30 cellular contexts compared by ENCODE assay signal in the genomic region with DNA sequence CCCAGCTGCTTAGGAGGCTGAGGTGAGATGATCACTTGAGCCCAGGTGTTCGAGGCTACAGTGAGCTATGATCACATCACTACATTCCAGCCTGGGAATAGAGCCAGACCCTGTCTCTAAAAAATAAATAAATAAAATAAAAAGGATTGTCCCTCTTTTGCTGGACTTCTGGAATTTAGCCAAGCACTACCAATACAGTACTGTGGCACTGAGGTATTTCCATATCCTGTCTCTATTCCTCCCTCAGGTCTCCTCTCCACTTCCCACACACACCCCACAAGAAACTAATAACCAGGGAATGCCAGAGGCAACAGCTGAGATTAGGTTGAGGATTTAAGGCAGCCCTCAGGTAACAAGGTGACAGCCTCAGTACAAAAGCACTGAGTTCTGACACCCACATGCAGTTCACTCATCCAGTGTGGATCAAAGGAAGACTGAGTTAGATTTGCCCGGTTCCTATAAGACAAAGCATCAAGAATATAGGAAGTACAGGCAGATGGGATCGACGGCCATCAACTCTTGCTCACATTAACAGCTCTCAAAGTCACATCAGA. TPM values are rescaled to one million over a fixed set of nuclear protein-coding genes. Genes with fewer than 3 reads are reported as not detected.
A peak's percentile ranks its signal among the peaks of the same experiment; 100 is the strongest.
DNase-seq lines count a peak whose midpoint lies in the region; ATAC-seq and TF ChIP-seq lines count a peak whose summit lies in the region.
"Had no signal": no experiment of that assay in that cellular context is flagged by ENCODE, and none has a peak within 500 bp of the region (broad histone marks: within the 10 kb centered on the region; RNA-seq: fewer than 3 reads in every experiment).

No MANE protein-coding gene starts in this region.

- H3K79me1 ChIP-seq in neuronal stem cell (ENCODE audit: low read depth, low read length) = no peaks in the 10 kb centered on the region

- H3K4ac ChIP-seq in neuronal stem cell (ENCODE audit: low read length) = no peak overlapping the region

- POLR2A ChIA-PET in CD4-positive, alpha-beta T cell (lab: Charles Lee) = interaction anchor here (0.6 kb wide), 1 partner anchor 278 kb away, joined by 4 read pairs; no protein-coding TSS in a partner anchor

- intact Hi-C loops in CD4-positive, alpha-beta T cell (cut with DNase I, micrococcal nuclease) = no loop called here

- no peak overlapping the region for H4K8ac ChIP-seq in neuronal stem cell (ENCODE audit: low read depth, low read length)

- H3K27ac Mint-ChIP-seq in CD4-positive, alpha-beta T cell = no peak overlapping the region
- H3K27ac Mint-ChIP-seq in endodermal cell = no peak overlapping the region
- no peak overlapping the region for H3K27ac Mint-ChIP-seq in stimulated activated naive B cell treated with anti-CD40 and anti-IgM and Interleukin-4, amounts not matched to agents 10 μg/mL and 1 μg/mL and 100 μg/mL, for 72 hours
- H3K27ac Mint-ChIP-seq: B cell, progenitor cell of endocrine pancreas had no signal

- no peak for ATAC-seq in CD4-positive, alpha-beta T cell (ENCODE audit: poor library complexity)
- ATAC-seq in stimulated activated naive B cell treated with anti-CD40 and anti-IgM and Interleukin-4, amounts not matched to agents 10 μg/mL and 1 μg/mL and 100 μg/mL, for 72 hours (replicated peaks) = no peak
- ATAC-seq: activated CD4-positive, CD25-positive, alpha-beta regulatory T cell treated with anti-CD3 and anti-CD28 coated beads, Interleukin-2, amount 50 U/mL, for 24 hours; body of pancreas; esophagus mucosa; sciatic nerve had no signal

- H3K9ac ChIP-seq in endodermal cell (ENCODE audit: extremely low read depth, low read length, poor library complexity, severe bottlenecking) (no peak overlapping the region), neuronal stem cell (ENCODE audit: low read depth, low read length, poor library complexity) (no peak overlapping the region)
- H3K9ac ChIP-seq: SK-N-SH had no signal

- H3K4me3 Mint-ChIP-seq in CD4-positive, alpha-beta T cell = peak overlapping the region; percentile 65
- no peak overlapping the region for H3K4me3 Mint-ChIP-seq in endodermal cell
- H3K4me3 Mint-ChIP-seq in stimulated activated naive B cell treated with anti-CD40 and anti-IgM and Interleukin-4, amounts not matched to agents 10 μg/mL and 1 μg/mL and 100 μg/mL, for 72 hours = no peak overlapping the region
- H3K4me3 Mint-ChIP-seq: B cell; central memory CD8-positive, alpha-beta T cell had no signal

- no peaks in the 10 kb centered on the region for H3K4me1 ChIP-seq in endodermal cell (ENCODE audit: control insufficient read depth, insufficient read depth, low read length)
- peaks cover 0 to 2% of the 10 kb centered on the region in 2 donors for H3K4me1 ChIP-seq in neuronal stem cell (ENCODE audit: control insufficient read depth in 2 of 2, insufficient read depth in 1 of 2, low read depth in 1 of 2, low read length in 2 of 2)

- DNase-seq in CD4-positive, alpha-beta T cell = no peak
- peak; percentile 26 for DNase-seq in ELF-1 (ENCODE audit: low read depth, low spot score)
- DNase-seq in NCI-H2029 treated with DMSO at 0.1 percent for 48 hours (lab: John Stamatoyannopoulos, UW) = peak; percentile 63
- peak; percentile 49 for DNase-seq in endodermal cell
- DNase-seq in HuH-7 (ENCODE audit: low spot score) = no peak
- no peak for DNase-seq in NCI-H128 (lab: John Stamatoyannopoulos, UW; ENCODE audit: unreplicated experiment)
- DNase-seq in neuronal stem cell (ENCODE audit: low spot score) = no peak
- no peak for DNase-seq in stimulated activated naive B cell treated with anti-CD40 and anti-IgM and Interleukin-4, amounts not matched to agents 10 μg/mL and 1 μg/mL and 100 μg/mL, for 72 hours
- DNase-seq: activated CD4-positive, alpha-beta T cell treated with anti-CD3 and anti-CD28 coated beads, Interleukin-2, amount 50 U/mL, for 4 hours; activated naive CD4-positive, alpha-beta T cell treated with anti-CD3 and anti-CD28 coated beads, Interleukin-2, amount 50 U/mL, for 16 hours; body of pancreas; CD8-positive, alpha-beta memory T cell; foreskin fibroblast; GDM1; left ventricle myocardium inferior; naive B cell; NCI-H1417; NCI-H2171; NCI-H524 treated with DMSO at 0.1 percent for 48 hours; SK-N-SH; stimulated activated CD4-positive, alpha-beta T cell treated with anti-CD3 and anti-CD28 coated beads, Interleukin-2, amount 100 ng/mL, for 48 hours; tibial artery had no signal

- H3K9me3 ChIP-seq in CD4-positive, alpha-beta T cell (ENCODE audit: control insufficient read depth, low read length) = no peaks in the 10 kb centered on the region
- H3K9me3 ChIP-seq in endodermal cell (ENCODE audit: control insufficient read depth, low read length) (no peaks in the 10 kb centered on the region), neuronal stem cell (replicated peaks in 1 of 2; ENCODE audit: control insufficient read depth in 2 of 2, insufficient read depth in 1 of 2, low read depth in 1 of 2, low read length in 2 of 2) (no peaks in the 10 kb centered on the region)
- H3K9me3 ChIP-seq: body of pancreas, left ventricle myocardium inferior, SK-N-SH, tibial artery had no signal

- 83 to 100% methylated on average over 3 to 4 of the region's 4 CpGs for WGBS in endodermal cell (ENCODE audit: insufficient coverage in 1 of 2, insufficient read length in 1 of 2), 2 experiments
- WGBS in neuronal stem cell (ENCODE audit: extremely low coverage in 2 of 2, insufficient read length in 2 of 2, insufficient replicate concordance in 1 of 2), 2 donors = no CpG with 5 or more reads among the region's 4 CpGs

- no peak overlapping the region for H2AFZ ChIP-seq in neuronal stem cell (ENCODE audit: low read length)
- H2AFZ ChIP-seq: PC-9 had no signal

- H2BK12ac ChIP-seq in neuronal stem cell (ENCODE audit: low read length) = no peak overlapping the region

- H3K27me3 ChIP-seq in CD4-positive, alpha-beta T cell (ENCODE audit: control insufficient read depth, insufficient read depth, low read length) = no peaks in the 10 kb centered on the region
- H3K27me3 ChIP-seq in endodermal cell (ENCODE audit: control insufficient read depth, insufficient read depth, low read length, poor library complexity, severe bottlenecking) (no peaks in the 10 kb centered on the region), neuronal stem cell (ENCODE audit: control insufficient read depth in 3 of 3, insufficient read depth in 3 of 3, low read depth in 1 of 3, low read length in 3 of 3) (no peaks in the 10 kb centered on the region)
- H3K27me3 ChIP-seq: body of pancreas, tibial artery had no signal

- peaks cover 13% of the 10 kb centered on the region for H3K36me3 Mint-ChIP-seq in CD4-positive, alpha-beta T cell (ENCODE audit: low read depth)
- H3K36me3 Mint-ChIP-seq in endodermal cell (ENCODE audit: low read depth) = no peaks in the 10 kb centered on the region
- H3K36me3 Mint-ChIP-seq in stimulated activated naive B cell treated with anti-CD40 and anti-IgM and Interleukin-4, amounts not matched to agents 10 μg/mL and 1 μg/mL and 100 μg/mL, for 72 hours = peaks cover 2 to 3% of the 10 kb centered on the region in 2 donors
- H3K36me3 Mint-ChIP-seq: naive B cell had no signal

- no peak overlapping the region for H3K23ac ChIP-seq in neuronal stem cell (ENCODE audit: low read depth, low read length, poor library complexity)

- H3K18ac ChIP-seq in neuronal stem cell (ENCODE audit: low read length) = no peak overlapping the region

- no peak overlapping the region for H2AK5ac ChIP-seq in neuronal stem cell (ENCODE audit: low read depth, low read length)

- no peak overlapping the region for H4K91ac ChIP-seq in neuronal stem cell (ENCODE audit: low read depth, low read length, poor library complexity)

- H3K36me3 ChIP-seq in endodermal cell (ENCODE audit: control insufficient read depth, insufficient read depth, low read length) (no peaks in the 10 kb centered on the region), neuronal stem cell (replicated peaks in 1 of 2; ENCODE audit: control insufficient read depth in 2 of 2, insufficient read depth in 2 of 2, low read length in 2 of 2) (no peaks in the 10 kb centered on the region)
- H3K36me3 ChIP-seq: left ventricle myocardium inferior, tibial artery had no signal

- H3K9me3 Mint-ChIP-seq in CD4-positive, alpha-beta T cell = no peaks in the 10 kb centered on the region
- no peaks in the 10 kb centered on the region for H3K9me3 Mint-ChIP-seq in endodermal cell
- H3K9me3 Mint-ChIP-seq in stimulated activated naive B cell treated with anti-CD40 and anti-IgM and Interleukin-4, amounts not matched to agents 10 μg/mL and 1 μg/mL and 100 μg/mL, for 72 hours = no peaks in the 10 kb centered on the region
- H3K9me3 Mint-ChIP-seq: CD8-positive, alpha-beta memory T cell; central memory CD8-positive, alpha-beta T cell; IgD-negative memory B cell; naive B cell had no signal

- H3K27ac ChIP-seq in CD4-positive, alpha-beta T cell (ENCODE audit: low read depth, low read length) = no peak overlapping the region
- H3K27ac ChIP-seq in endodermal cell (ENCODE audit: low read depth, low read length) (no peak overlapping the region), neuronal stem cell (replicated peaks; ENCODE audit: low read length) (no peak overlapping the region)
- H3K27ac ChIP-seq: left ventricle myocardium inferior, PC-9, tibial artery had no signal

- no peak overlapping the region for H3K4me3 ChIP-seq in endodermal cell (ENCODE audit: low read length)
- H3K4me3 ChIP-seq in neuronal stem cell (ENCODE audit: low read length in 2 of 2) = peak overlapping the region in 1 of 2 donors; percentile 32
- H3K4me3 ChIP-seq: body of pancreas, left ventricle myocardium inferior, PC-9, tibial artery had no signal

- H3K14ac ChIP-seq in neuronal stem cell (ENCODE audit: low read length) = no peak overlapping the region

- peaks cover 11% of the 10 kb centered on the region for H3K4me1 Mint-ChIP-seq in CD4-positive, alpha-beta T cell (ENCODE audit: low read depth)
- peaks cover 14% of the 10 kb centered on the region for H3K4me1 Mint-ChIP-seq in endodermal cell
- H3K4me1 Mint-ChIP-seq in stimulated activated naive B cell treated with anti-CD40 and anti-IgM and Interleukin-4, amounts not matched to agents 10 μg/mL and 1 μg/mL and 100 μg/mL, for 72 hours = peaks cover 7 to 19% of the 10 kb centered on the region in 2 donors

- no peak overlapping the region for H2BK15ac ChIP-seq in neuronal stem cell (ENCODE audit: low read length)

- TF ChIP-seq CTCF in CD4-positive, alpha-beta T cell (IDR thresholded peaks at IDR 0.05) = no peak
- no peak for TF ChIP-seq CTCF in endodermal cell (conservative IDR thresholded peaks at IDR 0.05)

- no peak overlapping the region for H2BK120ac ChIP-seq in neuronal stem cell (ENCODE audit: low read depth, low read length)

- H2BK5ac ChIP-seq in neuronal stem cell (ENCODE audit: low read length) = no peak overlapping the region

- no peaks in the 10 kb centered on the region for H3K27me3 Mint-ChIP-seq in CD4-positive, alpha-beta T cell
- H3K27me3 Mint-ChIP-seq in endodermal cell (ENCODE audit: insufficient read depth) = no peaks in the 10 kb centered on the region
- no peaks in the 10 kb centered on the region for H3K27me3 Mint-ChIP-seq in stimulated activated naive B cell treated with anti-CD40 and anti-IgM and Interleukin-4, amounts not matched to agents 10 μg/mL and 1 μg/mL and 100 μg/mL, for 72 hours
- H3K27me3 Mint-ChIP-seq: B cell; CD8-positive, alpha-beta memory T cell; central memory CD8-positive, alpha-beta T cell; IgD-negative memory B cell; naive B cell; progenitor cell of endocrine pancreas had no signal

- CTCF ChIA-PET in CD4-positive, alpha-beta T cell (lab: Charles Lee) = no interaction called here

- no peak overlapping the region for H3K4me2 ChIP-seq in neuronal stem cell (ENCODE audit: insufficient read depth, low read length, poor library complexity, severe bottlenecking)
- H3K4me2 ChIP-seq: PC-9, SK-N-SH had no signal

RNA-seq across cellular contexts. Expression of gene PPP2R1B, which starts 4.5 kb away (rescaled TPM):
- total RNA-seq in CD4-positive, alpha-beta T cell = 10 to 100 TPM; 34.5 to 39.2 TPM
- 10 to 100 TPM; 70.0 to 89.7 TPM for total RNA-seq in endodermal cell
- 36.8 TPM for polyA plus RNA-seq in endodermal cell (2013, experiment 1 of 2)
- polyA plus RNA-seq in endodermal cell (2013, experiment 2 of 2) = 37.3 TPM
- polyA plus RNA-seq in neuronal stem cell (2013, experiment 1 of 2) = 20.2 TPM
- polyA plus RNA-seq in neuronal stem cell (2013, experiment 2 of 2) = 20.3 TPM

Comparison
In these comparisons a context has a peak if more than half of its experiments do, and no peak if none do; other contexts are left out.
1. DNase-seq: peak in ELF-1 (single experiment), NCI-H2029 treated with DMSO at 0.1 percent for 48 hours (single experiment) and endodermal cell (single experiment); none in CD4-positive, alpha-beta T cell (0 of 10), HuH-7 (single experiment), NCI-H128 (single experiment), neuronal stem cell (single experiment) and stimulated activated naive B cell treated with anti-CD40 and anti-IgM and Interleukin-4, amounts not matched to agents 10 μg/mL and 1 μg/mL and 100 μg/mL, for 72 hours (single experiment).